1 cellular context compared by ENCODE assay signal in genomic region chr2:237352279-237352845, GRCh38.
TF ChIP-seq lines count a peak whose summit lies in the region.

No MANE protein-coding gene starts in this region.

TF ChIP-seq in SK-N-SH treated with all-trans-retinoic acid at 6 μM for 48 hours, 23 proteins besides CTCF, POLR2A, EP300 and RAD21:
- TF ChIP-seq, protein P1, sequence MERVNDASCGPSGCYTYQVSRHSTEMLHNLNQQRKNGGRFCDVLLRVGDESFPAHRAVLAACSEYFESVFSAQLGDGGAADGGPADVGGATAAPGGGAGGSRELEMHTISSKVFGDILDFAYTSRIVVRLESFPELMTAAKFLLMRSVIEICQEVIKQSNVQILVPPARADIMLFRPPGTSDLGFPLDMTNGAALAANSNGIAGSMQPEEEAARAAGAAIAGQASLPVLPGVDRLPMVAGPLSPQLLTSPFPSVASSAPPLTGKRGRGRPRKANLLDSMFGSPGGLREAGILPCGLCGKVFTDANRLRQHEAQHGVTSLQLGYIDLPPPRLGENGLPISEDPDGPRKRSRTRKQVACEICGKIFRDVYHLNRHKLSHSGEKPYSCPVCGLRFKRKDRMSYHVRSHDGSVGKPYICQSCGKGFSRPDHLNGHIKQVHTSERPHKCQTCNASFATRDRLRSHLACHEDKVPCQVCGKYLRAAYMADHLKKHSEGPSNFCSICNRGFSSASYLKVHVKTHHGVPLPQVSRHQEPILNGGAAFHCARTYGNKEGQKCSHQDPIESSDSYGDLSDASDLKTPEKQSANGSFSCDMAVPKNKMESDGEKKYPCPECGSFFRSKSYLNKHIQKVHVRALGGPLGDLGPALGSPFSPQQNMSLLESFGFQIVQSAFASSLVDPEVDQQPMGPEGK (CRISPR knock-in tag; IDR thresholded peaks at IDR 0.05; ENCODE audit: borderline replicate concordance), result no peak
- TF ChIP-seq TOX (CRISPR knock-in tag; IDR thresholded peaks at IDR 0.05; ENCODE audit: borderline replicate concordance) (no peak), ZNF565 (CRISPR knock-in tag; conservative IDR thresholded peaks at IDR 0.05; ENCODE audit: low read depth) (no peak), CSDC2 (CRISPR knock-in tag; IDR thresholded peaks at IDR 0.05) (no peak)
